ENCODE assay signal across 12 cellular contexts in the genomic region with DNA sequence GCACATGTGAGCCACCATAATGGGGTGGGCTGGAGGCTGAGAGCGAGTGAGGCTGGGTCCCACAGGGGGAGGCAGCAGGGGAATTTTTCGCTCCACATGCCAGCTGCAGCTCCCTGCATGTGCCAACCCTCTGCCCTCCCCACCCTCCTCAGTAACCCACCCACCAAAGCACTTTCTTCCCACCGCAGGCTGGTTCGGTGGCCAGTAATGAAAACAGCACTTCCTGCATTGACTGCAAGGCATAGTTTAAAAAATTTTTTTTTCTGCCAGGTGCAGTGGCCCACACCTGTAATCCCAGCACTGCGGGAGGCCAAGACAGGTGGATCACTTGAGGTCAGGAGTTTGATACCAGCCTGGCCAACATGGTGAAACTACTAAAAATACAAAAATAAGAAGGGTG.
DNase-seq lines count a peak whose midpoint lies in the region; ATAC-seq and TF ChIP-seq lines count a peak whose summit lies in the region.
"Had no signal": no experiment of that assay in that cellular context is flagged by ENCODE, and none has a peak within 500 bp of the region (broad histone marks: within the 10 kb centered on the region; RNA-seq: fewer than 3 reads in every experiment).

No MANE protein-coding gene starts in this region.

- H3K9me3 Mint-ChIP-seq in GM23338 = no peaks in the 10 kb centered on the region
- H3K9me3 Mint-ChIP-seq in stimulated activated naive B cell treated with anti-CD40 and anti-IgM and Interleukin-4, amounts not matched to agents 10 μg/mL and 1 μg/mL and 100 μg/mL, for 72 hours = no peaks in the 10 kb centered on the region

- peak overlapping the region; percentile 17 to 94 (median 83); a peak in 21 of 22 replicates for H3K4me2 ChIP-seq in BLaER1 treated with 17β-estradiol and CSF1 and Interleukin-3, amounts not matched to agents 10 nM and 100 nM
- H3K4me2 ChIP-seq in GM23338 = no peak overlapping the region
- H3K4me2 ChIP-seq: A549 had no signal

- H3K4me3 Mint-ChIP-seq in GM23338 (no peak overlapping the region), T-helper 17 cell (no peak overlapping the region)
- H3K4me3 Mint-ChIP-seq in stimulated activated naive B cell treated with anti-CD40 and anti-IgM and Interleukin-4, amounts not matched to agents 10 μg/mL and 1 μg/mL and 100 μg/mL, for 72 hours = no peak overlapping the region

- no peaks in the 10 kb centered on the region for H3K79me2 ChIP-seq in GM23338 (replicated peaks; ENCODE audit: insufficient read depth)

- H3K36me3 Mint-ChIP-seq in GM23338 (ENCODE audit: low read depth) (no peaks in the 10 kb centered on the region), T-helper 17 cell (ENCODE audit: low read depth) (no peaks in the 10 kb centered on the region)
- no peaks in the 10 kb centered on the region for H3K36me3 Mint-ChIP-seq in stimulated activated naive B cell treated with anti-CD40 and anti-IgM and Interleukin-4, amounts not matched to agents 10 μg/mL and 1 μg/mL and 100 μg/mL, for 72 hours

- no peaks in the 10 kb centered on the region for H3K9me3 ChIP-seq in BLaER1 treated with 17β-estradiol and CSF1 and Interleukin-3, amounts not matched to agents 10 nM and 100 nM (replicated peaks in 1 of 11)
- H3K9me3 ChIP-seq in T-helper 17 cell (ENCODE audit: control insufficient read depth, low read length, poor library complexity, severe bottlenecking) = no peaks in the 10 kb centered on the region
- H3K9me3 ChIP-seq: A549 had no signal

- peaks cover 4% of the 10 kb centered on the region; the same call in 1 of the 2 replicates for H3F3A ChIP-seq in GM23338 (replicated peaks; ENCODE audit: low read depth)

- H3K9ac ChIP-seq in BLaER1 treated with 17β-estradiol and CSF1 and Interleukin-3, amounts not matched to agents 10 nM and 100 nM = peak overlapping the region in 9 of 11 experiments; percentile 64 to 91 (median 87); a peak in 17 of 22 replicates

- H3K27me3 Mint-ChIP-seq in GM23338 (ENCODE audit: insufficient read depth, low read depth, poor library complexity) (no peaks in the 10 kb centered on the region), T-helper 17 cell (no peaks in the 10 kb centered on the region)
- H3K27me3 Mint-ChIP-seq in stimulated activated naive B cell treated with anti-CD40 and anti-IgM and Interleukin-4, amounts not matched to agents 10 μg/mL and 1 μg/mL and 100 μg/mL, for 72 hours = no peaks in the 10 kb centered on the region

- no peaks in the 10 kb centered on the region for H3K9me2 ChIP-seq in GM23338 (ENCODE audit: insufficient read depth)

- TF ChIP-seq CTCF in GM23338 (conservative IDR thresholded peaks at IDR 0.05; ENCODE audit: low read depth in 2 of 2) = no peak

- 0 out of 2 replicates have a peak overlapping the region, but pooled peaks have one; percentile 3 for H2AFZ ChIP-seq in GM23338

- no peak for ATAC-seq in GM23338
- ATAC-seq in T-helper 17 cell = no peak
- no peak for ATAC-seq in stimulated activated naive B cell treated with anti-CD40 and anti-IgM and Interleukin-4, amounts not matched to agents 10 μg/mL and 1 μg/mL and 100 μg/mL, for 72 hours (replicated peaks)
- ATAC-seq: A549 had no signal

- H3K27me3 ChIP-seq in BLaER1 treated with 17β-estradiol and CSF1 and Interleukin-3, amounts not matched to agents 10 nM and 100 nM = no peaks in the 10 kb centered on the region
- H3K27me3 ChIP-seq in GM23338 (ENCODE audit: insufficient read depth) = peaks cover 4% of the 10 kb centered on the region; the same call in 1 of the 2 replicates

- no peaks in the 10 kb centered on the region for H3K36me3 ChIP-seq in BLaER1 treated with 17β-estradiol and CSF1 and Interleukin-3, amounts not matched to agents 10 nM and 100 nM
- H3K36me3 ChIP-seq in GM23338 (ENCODE audit: insufficient read depth) = no peaks in the 10 kb centered on the region

- H3K4me1 Mint-ChIP-seq in GM23338 (peaks cover 17% of the 10 kb centered on the region; the same call in 2 of the 3 replicates), T-helper 17 cell (peaks cover 45% of the 10 kb centered on the region)
- peaks cover 46 to 76% of the 10 kb centered on the region in 2 donors for H3K4me1 Mint-ChIP-seq in stimulated activated naive B cell treated with anti-CD40 and anti-IgM and Interleukin-4, amounts not matched to agents 10 μg/mL and 1 μg/mL and 100 μg/mL, for 72 hours

- DNase-seq in GM23338 (ENCODE audit: low spot score) (no peak), T-helper 17 cell (no peak), NCI-H510A (lab: John Stamatoyannopoulos, UW) (no peak), NCI-H1105 treated with DMSO at 0.1 percent for 48 hours (lab: John Stamatoyannopoulos, UW) (no peak)
- no peak for DNase-seq in stimulated activated naive B cell treated with anti-CD40 and anti-IgM and Interleukin-4, amounts not matched to agents 10 μg/mL and 1 μg/mL and 100 μg/mL, for 72 hours
- DNase-seq in activated naive CD4-positive, alpha-beta T cell treated with anti-CD3 and anti-CD28 coated beads, Interleukin-2, amount 50 U/mL, for 16 hours = no peak
- DNase-seq: GDM1, NCI-H1436 treated with DMSO at 0.1 percent for 48 hours, SIG-M5 had no signal

- peaks cover 72 to 100% (median 97%) of the 10 kb centered on the region in 10 experiments for H3K4me1 ChIP-seq in BLaER1 treated with 17β-estradiol and CSF1 and Interleukin-3, amounts not matched to agents 10 nM and 100 nM
- peaks cover 20% of the 10 kb centered on the region for H3K4me1 ChIP-seq in GM23338 (ENCODE audit: insufficient read depth)

- peak overlapping the region in 9 of 11 experiments; percentile 88 to 100 (median 98); a peak in 17 of 22 replicates for H3K27ac ChIP-seq in BLaER1 treated with 17β-estradiol and CSF1 and Interleukin-3, amounts not matched to agents 10 nM and 100 nM
- no peak overlapping the region for H3K27ac ChIP-seq in GM23338 (ENCODE audit: low read depth)
- H3K27ac ChIP-seq: A549, HL-60 had no signal

- H3K4me3 ChIP-seq in BLaER1 treated with 17β-estradiol and CSF1 and Interleukin-3, amounts not matched to agents 10 nM and 100 nM = no peak overlapping the region
- no peak overlapping the region for H3K4me3 ChIP-seq in GM23338
- H3K4me3 ChIP-seq: A549 had no signal

- no peaks in the 10 kb centered on the region for H4K20me1 ChIP-seq in BLaER1 treated with 17β-estradiol and CSF1 and Interleukin-3, amounts not matched to agents 10 nM and 100 nM
- no peaks in the 10 kb centered on the region for H4K20me1 ChIP-seq in GM23338 (replicated peaks; ENCODE audit: insufficient read depth)

- H3K27ac Mint-ChIP-seq in GM23338 (no peak overlapping the region), T-helper 17 cell (peak overlapping the region; percentile 95)
- H3K27ac Mint-ChIP-seq in stimulated activated naive B cell treated with anti-CD40 and anti-IgM and Interleukin-4, amounts not matched to agents 10 μg/mL and 1 μg/mL and 100 μg/mL, for 72 hours = peak overlapping the region; percentile 31

TF ChIP-seq in GM23338, 12 proteins besides CTCF, POLR2A, EP300 and RAD21 (continues in another document):
- TF ChIP-seq, protein P1, sequence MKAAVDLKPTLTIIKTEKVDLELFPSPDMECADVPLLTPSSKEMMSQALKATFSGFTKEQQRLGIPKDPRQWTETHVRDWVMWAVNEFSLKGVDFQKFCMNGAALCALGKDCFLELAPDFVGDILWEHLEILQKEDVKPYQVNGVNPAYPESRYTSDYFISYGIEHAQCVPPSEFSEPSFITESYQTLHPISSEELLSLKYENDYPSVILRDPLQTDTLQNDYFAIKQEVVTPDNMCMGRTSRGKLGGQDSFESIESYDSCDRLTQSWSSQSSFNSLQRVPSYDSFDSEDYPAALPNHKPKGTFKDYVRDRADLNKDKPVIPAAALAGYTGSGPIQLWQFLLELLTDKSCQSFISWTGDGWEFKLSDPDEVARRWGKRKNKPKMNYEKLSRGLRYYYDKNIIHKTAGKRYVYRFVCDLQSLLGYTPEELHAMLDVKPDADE (IDR thresholded peaks at IDR 0.05) = no peak
- no peak for TF ChIP-seq STAT1 (IDR thresholded peaks at IDR 0.05; ENCODE audit: unreplicated experiment)
